Comparison of ENCODE assay signal across 9 cellular contexts in genomic region chr2:94956797-94957391, GRCh38.
DNase-seq lines count a peak whose midpoint lies in the region; ATAC-seq and TF ChIP-seq lines count a peak whose summit lies in the region.
"Had no signal": no experiment of that assay in that cellular context is flagged by ENCODE, and none has a peak within 500 bp of the region (broad histone marks: within the 10 kb centered on the region; RNA-seq: fewer than 3 reads in every experiment).

No MANE protein-coding gene starts in this region.

- H3K36me3 Mint-ChIP-seq in CD4-positive, CD25-positive, alpha-beta regulatory T cell, result no peaks in the 10 kb centered on the region

- no peak overlapping the region for H3K27ac ChIP-seq in CD4-positive, CD25-positive, alpha-beta regulatory T cell (ENCODE audit: insufficient read depth, low read length, poor library complexity, severe bottlenecking)
- no peak overlapping the region for H3K27ac ChIP-seq in HL-60 (replicated peaks)
- H3K27ac ChIP-seq in lung (ENCODE audit: low read depth in 1 of 2, low read length in 1 of 2), result no peak overlapping the region
- no peak overlapping the region for H3K27ac ChIP-seq in thyroid gland
- H3K27ac ChIP-seq: neutrophil had no signal

- no peaks in the 10 kb centered on the region for H3K36me3 ChIP-seq in CD4-positive, CD25-positive, alpha-beta regulatory T cell (ENCODE audit: control insufficient read depth, insufficient read depth, low read length)
- H3K36me3 ChIP-seq in lung (ENCODE audit: control insufficient read depth in 2 of 2, insufficient read depth in 2 of 2, low read length in 2 of 2), result no peaks in the 10 kb centered on the region
- no peaks in the 10 kb centered on the region for H3K36me3 ChIP-seq in thyroid gland
- H3K36me3 ChIP-seq: neutrophil had no signal

- WGBS in lung, 2 donors, result 10 to 14% methylated on average over 6 of the region's 6 CpGs
- 9% methylated on average over 6 of the region's 6 CpGs for WGBS in thyroid gland, 2 donors

- H3K27ac Mint-ChIP-seq in CD4-positive, CD25-positive, alpha-beta regulatory T cell, result no peak overlapping the region

- no peak for TF ChIP-seq POLR2A in thyroid gland (IDR thresholded peaks at IDR 0.05)

- no peaks in the 10 kb centered on the region for H3K4me1 Mint-ChIP-seq in CD4-positive, CD25-positive, alpha-beta regulatory T cell

- peak; percentile 79 for TF ChIP-seq CTCF in HL-60 (IDR thresholded peaks at IDR 0.05; ENCODE audit: insufficient read depth, low read length)
- peak; percentile 8 for TF ChIP-seq CTCF in lung (IDR thresholded peaks at IDR 0.05; ENCODE audit: control extremely low read depth, extremely low read depth)
- TF ChIP-seq CTCF in thyroid gland (IDR thresholded peaks at IDR 0.05), result peak; percentile 41 to 90 (median 61)

- H3K4me1 ChIP-seq in CD4-positive, CD25-positive, alpha-beta regulatory T cell (ENCODE audit: control insufficient read depth, insufficient read depth, low read length, poor library complexity, severe bottlenecking), result no peaks in the 10 kb centered on the region
- H3K4me1 ChIP-seq in lung (ENCODE audit: control insufficient read depth in 2 of 2, insufficient read depth in 2 of 2, low read length in 2 of 2), result no peaks in the 10 kb centered on the region
- H3K4me1 ChIP-seq in thyroid gland, result no peaks in the 10 kb centered on the region

- no peak overlapping the region for H3K4me3 ChIP-seq in CD4-positive, CD25-positive, alpha-beta regulatory T cell (ENCODE audit: low read depth, low read length)
- H3K4me3 ChIP-seq in HL-60 (replicated peaks; ENCODE audit: insufficient read depth, low read length) (no peak overlapping the region), lung (no peak overlapping the region), thyroid gland (replicated peaks in 1 of 3) (no peak overlapping the region)

- peaks cover 17% of the 10 kb centered on the region for H3K27me3 Mint-ChIP-seq in CD4-positive, CD25-positive, alpha-beta regulatory T cell

- DNase-seq in CD4-positive, CD25-positive, alpha-beta regulatory T cell, result peak in 2 of 3 donors; percentile 8 to 27
- DNase-seq in HL-60 (ENCODE audit: low read depth in 1 of 2, low spot score in 1 of 2) (peak; percentile 0 to 23), SKM-1 treated with dmso at 0.1 percent for 144 hours (lab: John Stamatoyannopoulos, UW; ENCODE audit: unreplicated experiment) (peak; percentile 9), lung (ENCODE audit: low spot score) (no peak), thyroid gland (peak; percentile 24 to 31), H4 (ENCODE audit: low spot score) (no peak)
- DNase-seq in central memory CD4-positive, alpha-beta T cell, result peak; percentile 5

- no peak for ATAC-seq in CD4-positive, CD25-positive, alpha-beta regulatory T cell (ENCODE audit: low read depth in 2 of 2)
- peak; percentile 61 for ATAC-seq in GM18909 (IDR thresholded peaks at IDR 0.05; ENCODE audit: poor library complexity, unreplicated experiment)
- no peak for ATAC-seq in lung (ENCODE audit: insufficient read depth, low FRiP score)

- intact Hi-C loops in thyroid gland (cut with DNase I), result no loop called here

- H3K4me3 Mint-ChIP-seq in CD4-positive, CD25-positive, alpha-beta regulatory T cell, result no peak overlapping the region

- H3K27me3 ChIP-seq in CD4-positive, CD25-positive, alpha-beta regulatory T cell (ENCODE audit: control insufficient read depth, insufficient read depth, low read length), result peaks cover 17% of the 10 kb centered on the region
- peaks cover 9% of the 10 kb centered on the region for H3K27me3 ChIP-seq in HL-60 (ENCODE audit: insufficient read depth, poor library complexity, severe bottlenecking)
- no peaks in the 10 kb centered on the region for H3K27me3 ChIP-seq in lung (ENCODE audit: control insufficient read depth, insufficient read depth)
- H3K27me3 ChIP-seq in thyroid gland, result no peaks in the 10 kb centered on the region

- H3K9me3 ChIP-seq in CD4-positive, CD25-positive, alpha-beta regulatory T cell (ENCODE audit: control insufficient read depth in 2 of 2, low read length in 2 of 2), result no peaks in the 10 kb centered on the region
- H3K9me3 ChIP-seq in lung (ENCODE audit: control insufficient read depth in 2 of 2, insufficient read depth in 1 of 2, low read length in 1 of 2) (no peaks in the 10 kb centered on the region), thyroid gland (no peaks in the 10 kb centered on the region)
- H3K9me3 ChIP-seq: neutrophil had no signal

- H3K9me3 Mint-ChIP-seq in CD4-positive, CD25-positive, alpha-beta regulatory T cell, result peaks cover 0 to 2% (median 0%) of the 10 kb centered on the region in 7 donors

Comparison
In these comparisons a context has a peak if more than half of its experiments do, and no peak if none do; other contexts are left out.
1. DNase-seq: peak in CD4-positive, CD25-positive, alpha-beta regulatory T cell (2 of 3), HL-60 (2 of 2), SKM-1 treated with dmso at 0.1 percent for 144 hours (single experiment), central memory CD4-positive, alpha-beta T cell (single experiment) and thyroid gland (2 of 2); none in lung (single experiment) and H4 (single experiment).
2. CTCF ChIP-seq: peak in every context shown above with its lines; median percentile 79 in HL-60; 61 in thyroid gland; 8 in lung.